ENCODE assay signal across 1 cellular context in genomic region chr17:61818225-61818624, GRCh38.
TF ChIP-seq lines count a peak whose summit lies in the region.

No MANE protein-coding gene starts in this region.

TF ChIP-seq in IMR-90, 13 proteins besides CTCF, POLR2A, EP300 and RAD21:
- TF ChIP-seq NFE2L2 (IDR thresholded peaks at IDR 0.05; ENCODE audit: low read depth, low read length) (no peak), CHD1 (IDR thresholded peaks at IDR 0.05; ENCODE audit: low read depth, low read length) (no peak), USF2 (IDR thresholded peaks at IDR 0.05; ENCODE audit: low read depth, low read length) (no peak), MAZ (IDR thresholded peaks at IDR 0.05; ENCODE audit: borderline replicate concordance, low read depth, low read length) (no peak), SMC3 (IDR thresholded peaks at IDR 0.05; ENCODE audit: low read depth, low read length) (no peak), MXI1 (IDR thresholded peaks at IDR 0.05; ENCODE audit: borderline replicate concordance, low read depth, low read length) (no peak), MAFK (IDR thresholded peaks at IDR 0.05; ENCODE audit: low read depth, low read length) (no peak), BHLHE40 (IDR thresholded peaks at IDR 0.05; ENCODE audit: low read depth, low read length) (no peak), FOS (IDR thresholded peaks at IDR 0.05; ENCODE audit: low read depth, low read length) (no peak), RCOR1 (IDR thresholded peaks at IDR 0.05; ENCODE audit: insufficient replicate concordance, low read length) (no peak), CEBPB (IDR thresholded peaks at IDR 0.05; ENCODE audit: low read depth, low read length) (no peak), RFX5 (IDR thresholded peaks at IDR 0.05; ENCODE audit: low read depth, low read length) (no peak), ELK1 (IDR thresholded peaks at IDR 0.05; ENCODE audit: borderline replicate concordance, low read depth, low read length) (no peak)
TF ChIP-seq in IMR-90: peak in this region for 0.
